12 cellular contexts compared by ENCODE assay signal in the genomic region with DNA sequence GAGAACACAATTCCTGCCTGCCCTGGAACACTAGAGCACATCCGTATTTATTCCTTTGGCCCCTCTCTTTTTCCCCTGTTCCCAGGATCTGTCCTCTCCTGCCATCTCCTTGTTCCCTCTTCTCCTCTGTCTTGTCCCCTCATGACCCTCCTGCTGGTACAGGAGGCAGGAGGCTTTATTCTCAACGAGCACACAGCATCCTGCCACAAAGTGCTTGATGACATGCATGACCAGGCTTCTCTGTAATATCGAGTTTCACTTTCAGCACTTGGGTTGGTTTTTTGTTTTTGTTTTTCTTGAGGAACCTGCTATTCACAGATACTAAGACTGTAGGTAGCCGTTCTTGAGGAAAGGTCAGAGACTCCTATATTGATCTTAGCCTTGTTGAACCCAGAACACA. TPM values are rescaled to one million over a fixed set of nuclear protein-coding genes. Genes with fewer than 3 reads are reported as not detected.
DNase-seq lines count a peak whose midpoint lies in the region; ATAC-seq and TF ChIP-seq lines count a peak whose summit lies in the region.
"Had no signal": no experiment of that assay in that cellular context is flagged by ENCODE, and none has a peak within 500 bp of the region (broad histone marks: within the 10 kb centered on the region; RNA-seq: fewer than 3 reads in every experiment).

No MANE protein-coding gene starts in this region.

- H3K9me3 Mint-ChIP-seq in naive thymus-derived CD8-positive, alpha-beta T cell: no peaks in the 10 kb centered on the region

- peak; percentile 24 for DNase-seq in GM12865 (ENCODE audit: low read depth)
- peak; percentile 5 to 66 for DNase-seq in NCI-H524 (lab: John Stamatoyannopoulos, UW)
- no peak for DNase-seq in naive thymus-derived CD8-positive, alpha-beta T cell
- no peak for DNase-seq in MG63
- no peak for DNase-seq in glomerular visceral epithelial cell (ENCODE audit: extremely low spot score)
- no peak for DNase-seq in posterior vena cava (ENCODE audit: low spot score)
- DNase-seq: aorta, glutamatergic neuron, left ventricle myocardium inferior, SW 1271 had no signal

- H3K27ac Mint-ChIP-seq in naive thymus-derived CD8-positive, alpha-beta T cell: peak overlapping the region in 3 of 10 donors; percentile 24 to 93 (median 71)

- H3K4me3 Mint-ChIP-seq in naive thymus-derived CD8-positive, alpha-beta T cell: peak overlapping the region in 7 of 10 donors; percentile 15 to 75 (median 52)

- TF ChIP-seq CTCF in GM12865 (IDR thresholded peaks at IDR 0.05; ENCODE audit: insufficient read depth, low read depth, low read length, missing control alignments): no peak

- intact Hi-C loops in posterior vena cava (cut with DNase I): loop anchor here in 1 of 2 donors (5.0 to 10.0 kb wide), 2 partner anchors 493 to 555 kb away; no protein-coding TSS in a partner anchor

- H3K4me1 Mint-ChIP-seq in naive thymus-derived CD8-positive, alpha-beta T cell: peaks cover 3 to 16% (median 12%) of the 10 kb centered on the region in 4 donors

- H3K27me3 ChIP-seq in MG63: no peaks in the 10 kb centered on the region

- POLR2A ChIA-PET in naive thymus-derived CD8-positive, alpha-beta T cell (lab: Charles Lee): no interaction called here

- no peaks in the 10 kb centered on the region for H3K9me3 ChIP-seq in MG63
- H3K9me3 ChIP-seq: left ventricle myocardium inferior had no signal

- H3K36me3 ChIP-seq in MG63: no peaks in the 10 kb centered on the region
- H3K36me3 ChIP-seq: left ventricle myocardium inferior had no signal

- H3K36me3 Mint-ChIP-seq in naive thymus-derived CD8-positive, alpha-beta T cell: peaks cover 0 to 2% (median 0%) of the 10 kb centered on the region in 3 donors

- H3K27me3 Mint-ChIP-seq in naive thymus-derived CD8-positive, alpha-beta T cell: peaks cover 0 to 25% (median 4%) of the 10 kb centered on the region in 5 donors

- H3K4me3 ChIP-seq in GM12865 (ENCODE audit: low read depth, low read length) (no peak overlapping the region), MG63 (no peak overlapping the region)

- peak; percentile 49 for ATAC-seq in GM19328 (IDR thresholded peaks at IDR 0.05; ENCODE audit: unreplicated experiment)
- ATAC-seq in naive thymus-derived CD8-positive, alpha-beta T cell: no peak

RNA-seq across cellular contexts. Expression of a gene that starts 35.3 kb away (rescaled TPM):
- not detected for total RNA-seq in naive thymus-derived CD8-positive, alpha-beta T cell
- not detected for polyA plus RNA-seq in naive thymus-derived CD8-positive, alpha-beta T cell
- total RNA-seq in MG63 (2014; rRNA removed; shearing (Covaris generic); ENCODE audit: low replicate concordance): not detected in 2 replicates
- total RNA-seq in posterior vena cava: under 1 TPM; 0.23 to 0.48 TPM
- total RNA-seq: osteocyte had no signal

Comparison
In these comparisons a context has a peak if more than half of its experiments do, and no peak if none do; other contexts are left out.
1. DNase-seq: peak in GM12865 (single experiment) and NCI-H524 (2 of 2); none in naive thymus-derived CD8-positive, alpha-beta T cell (0 of 10), MG63 (single experiment), glomerular visceral epithelial cell (single experiment) and posterior vena cava (single experiment).